Comparison of ENCODE assay signal across 21 cellular contexts in the genomic region with DNA sequence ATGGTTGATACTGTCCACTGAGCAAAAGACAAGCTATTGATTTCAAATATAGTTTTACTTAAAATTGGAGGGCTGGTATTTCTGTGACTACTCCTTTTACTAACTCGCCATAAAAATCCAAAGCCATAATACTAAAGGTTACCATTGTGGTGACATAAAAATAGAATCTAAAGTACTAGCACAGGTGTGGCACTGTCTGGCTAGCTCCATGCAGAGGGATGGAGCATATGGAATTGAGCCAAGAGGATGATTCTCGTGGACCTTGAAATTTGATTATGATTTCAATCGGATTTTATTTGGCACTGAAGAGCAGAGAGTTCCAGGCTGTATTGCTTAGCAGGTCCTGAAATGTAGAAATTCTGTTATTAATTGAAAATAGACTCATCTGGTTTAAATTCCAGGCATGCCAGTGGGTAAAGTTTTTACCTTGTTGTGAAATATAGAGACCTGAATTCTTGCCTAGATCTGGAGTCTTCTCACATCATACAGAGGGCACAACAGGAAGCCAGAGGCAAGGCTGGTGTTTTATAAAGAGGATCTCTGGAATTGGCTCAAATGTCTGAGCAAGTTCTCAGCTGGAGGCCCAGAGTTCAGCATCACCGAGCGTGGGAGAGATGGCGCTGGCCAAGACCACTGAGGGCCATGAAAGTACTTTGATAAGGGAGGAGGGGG. TPM values are rescaled to one million over a fixed set of nuclear protein-coding genes. Genes with fewer than 3 reads are reported as not detected.
DNase-seq lines count a peak whose midpoint lies in the region; ATAC-seq, FAIRE-seq and TF ChIP-seq lines count a peak whose summit lies in the region.
"Had no signal": no experiment of that assay in that cellular context is flagged by ENCODE, and none has a peak within 500 bp of the region (broad histone marks: within the 10 kb centered on the region; RNA-seq: fewer than 3 reads in every experiment).

No MANE protein-coding gene starts in this region.

- H3K79me2 ChIP-seq in K562 (ENCODE audit: control insufficient read depth, insufficient read depth, low read length): no peaks in the 10 kb centered on the region

- CTCF ChIA-PET in K562 (lab: Yijun Ruan, JAX; ENCODE audit: low intra/inter-chr PET ratio): no interaction called here

- in situ Hi-C loops in K562 (cut with MboI): no loop called here

- TF ChIP-seq CTCF in K562 (IDR thresholded peaks at IDR 0.05 in 2 of 3, conservative IDR thresholded peaks at IDR 0.05 in 1 of 3; ENCODE audit: insufficient read depth in 2 of 3, low read depth in 1 of 3, low read length in 3 of 3): no peak
- TF ChIP-seq CTCF in thyroid gland (IDR thresholded peaks at IDR 0.05): no peak
- no peak for TF ChIP-seq CTCF in coronary artery (IDR thresholded peaks at IDR 0.05)

- H3K4me3 ChIP-seq in K562: no peak overlapping the region
- H3K4me3 ChIP-seq in thyroid gland (replicated peaks in 1 of 3): no peak overlapping the region
- H3K4me3 ChIP-seq in coronary artery: no peak overlapping the region
- no peak overlapping the region for H3K4me3 ChIP-seq in aorta (ENCODE audit: low read length in 2 of 2)

- no peaks in the 10 kb centered on the region for H4K20me1 ChIP-seq in K562 (replicated peaks; ENCODE audit: control insufficient read depth, insufficient read depth, low read length)

- H3K9me1 ChIP-seq in K562 (ENCODE audit: control insufficient read depth, insufficient read depth, low read length): no peaks in the 10 kb centered on the region

- H3K9me3 ChIP-seq in K562 (replicated peaks; ENCODE audit: control insufficient read depth, insufficient read depth, low read depth, low read length) (no peaks in the 10 kb centered on the region), thyroid gland (no peaks in the 10 kb centered on the region), aorta (ENCODE audit: control insufficient read depth, low read length) (no peaks in the 10 kb centered on the region)

- no TSS peak for BruUV-seq in K562 (replicated peaks; lab: Mats Ljungman, UMichigan)

- no peak overlapping the region for H3K4me2 ChIP-seq in K562 (ENCODE audit: insufficient read depth, low read length)

- ATAC-seq in K562 (no peak), aorta (ENCODE audit: low FRiP score) (no peak)
- ATAC-seq: CD8-positive, alpha-beta T cell; T-helper 17 cell had no signal

- H3K27ac ChIP-seq in K562 (ENCODE audit: extremely low read depth, low read depth, low read length) (no peak overlapping the region), thyroid gland (peak overlapping the region in 1 of 3 donors; percentile 46), coronary artery (no peak overlapping the region), aorta (ENCODE audit: low read depth in 1 of 2, low read length in 2 of 2) (no peak overlapping the region)

- intact Hi-C loops in K562 (cut with micrococcal nuclease): no loop called here
- intact Hi-C loops in thyroid gland (cut with DNase I): no loop called here
- intact Hi-C loops in aorta (cut with DNase I): no loop called here

- no peak overlapping the region for H2AFZ ChIP-seq in K562 (ENCODE audit: low read depth, low read length)

- TF ChIP-seq POLR2A in K562 (conservative IDR thresholded peaks at IDR 0.05): no peak
- no peak for TF ChIP-seq POLR2A in thyroid gland (IDR thresholded peaks at IDR 0.05)

- FAIRE-seq in K562 (lab: Jason Lieb, UNC): no peak
- FAIRE-seq: A204.1 had no signal

- DNase-seq in NCI-H82 (lab: John Stamatoyannopoulos, UW): peak; percentile 12
- DNase-seq in NCI-H82 treated with DMSO at 0.1 percent for 48 hours (lab: John Stamatoyannopoulos, UW; ENCODE audit: unreplicated experiment): no peak
- DNase-seq in K562 (ENCODE audit: extremely low read depth in 1 of 4, low spot score in 3 of 4): no peak
- DNase-seq in kidney tubule cell (ENCODE audit: low spot score): peak; percentile 79
- peak; percentile 36 to 44 for DNase-seq in thyroid gland
- no peak for DNase-seq in GOT3 (lab: John Stamatoyannopoulos, UW)
- DNase-seq in coronary artery (ENCODE audit: low spot score): no peak
- no peak for DNase-seq in aorta
- DNase-seq: activated B cell treated with CpG ODN at 0.5 μM for 24 hours; CD8-positive, alpha-beta T cell; DMS79 treated with DMSO at 0.1 percent for 48 hours; foreskin melanocyte; naive B cell; NCI-H1436 treated with DMSO at 0.1 percent for 48 hours; NCI-H446; posterior cingulate gyrus; SHP77; T-helper 17 cell had no signal

- H3K36me3 ChIP-seq in K562 (ENCODE audit: control insufficient read depth, insufficient read depth, low read length) (no peaks in the 10 kb centered on the region), thyroid gland (no peaks in the 10 kb centered on the region), aorta (ENCODE audit: control insufficient read depth in 1 of 2, insufficient read depth in 2 of 2, low read length in 1 of 2) (no peaks in the 10 kb centered on the region)

- H3K27me3 ChIP-seq in K562 (ENCODE audit: control insufficient read depth in 2 of 2, insufficient read depth in 2 of 2, low read length in 2 of 2): peaks cover 0 to 11% of the 10 kb centered on the region in 2 experiments; a peak in 4 of 5 replicates
- no peaks in the 10 kb centered on the region for H3K27me3 ChIP-seq in thyroid gland
- H3K27me3 ChIP-seq in aorta (ENCODE audit: control insufficient read depth in 1 of 2, insufficient read depth in 2 of 2, low read length in 1 of 2): no peaks in the 10 kb centered on the region

- no peak for TF ChIP-seq RAD21 in K562 (CRISPR knock-in tag; conservative IDR thresholded peaks at IDR 0.05 in 1 of 2, IDR thresholded peaks at IDR 0.05 in 1 of 2)

- POLR2A ChIA-PET in K562 (lab: Yijun Ruan, JAX): interaction anchor here (0.7 to 1.0 kb wide), 2 partner anchors 10 to 11 kb away, joined by 3 read pairs; no protein-coding TSS in a partner anchor

- no peak overlapping the region for H3K9ac ChIP-seq in K562 (ENCODE audit: insufficient read depth in 1 of 2, low read depth in 2 of 2, low read length in 2 of 2)

- WGBS in K562 (ENCODE audit: insufficient coverage, low coverage, missing lambda C conversion rate): 9% methylated on average over 6 of the region's 6 CpGs
- WGBS in thyroid gland, 2 donors: 55 to 62% methylated on average over 6 of the region's 6 CpGs
- WGBS in aorta, 2 donors: 57 to 65% methylated on average over 6 of the region's 6 CpGs

- no peak for TF ChIP-seq EP300 in K562 (IDR thresholded peaks at IDR 0.05; ENCODE audit: low read length)

- H3K4me1 ChIP-seq in K562 (replicated peaks in 1 of 2; ENCODE audit: control insufficient read depth in 2 of 2, insufficient read depth in 2 of 2, low read length in 2 of 2): no peaks in the 10 kb centered on the region; a peak in 2 of 5 replicates
- H3K4me1 ChIP-seq in thyroid gland: peaks cover 9 to 30% of the 10 kb centered on the region in 2 donors
- H3K4me1 ChIP-seq in aorta (ENCODE audit: control insufficient read depth in 1 of 2, insufficient read depth in 2 of 2, low read length in 2 of 2): no peaks in the 10 kb centered on the region

TF ChIP-seq in K562, 482 proteins besides CTCF, POLR2A, EP300 and RAD21:
- TF ChIP-seq ZKSCAN1 (IDR thresholded peaks at IDR 0.05; ENCODE audit: low read depth, low read length) (no peak), ZBTB17 (CRISPR knock-in tag; IDR thresholded peaks at IDR 0.05) (peak; percentile 79)

RNA-seq across cellular contexts. Expression of gene DLD, which starts 29.9 kb away (rescaled TPM):
- total RNA-seq in K562 (2011; cell fraction: chromatin; rRNA removed; ENCODE audit: low replicate concordance): 145 and 414 TPM in 2 replicates
- total RNA-seq in K562 (2011; cell fraction: nucleolus; rRNA removed): 52.5 and 60.0 TPM in 2 replicates
- total RNA-seq in K562 (2011; cell fraction: nucleoplasm; rRNA removed): 116 and 161 TPM in 2 replicates
- total RNA-seq in K562 (2014; rRNA removed): 128 and 130 TPM in 2 replicates
- total RNA-seq in K562 (2014; rRNA removed; fragmentation: Illumina TruSeq; extraction: Trizol): 192 and 248 TPM in 2 replicates
- 138 and 155 TPM in 2 replicates for total RNA-seq in K562 (2015; rRNA removed; fragmentation: Illumina TruSeq; extraction: Trizol)
- 190 and 201 TPM in 2 replicates for total RNA-seq in K562 (2021)
- polyA plus RNA-seq in K562 (2011; rRNA removed): 269 and 357 TPM in 2 replicates
- polyA plus RNA-seq in K562 (2011; cell fraction: cytosol; rRNA removed): 144 and 306 TPM in 2 replicates
- polyA plus RNA-seq in K562 (2011; cell fraction: nucleus; rRNA removed): 65.1 and 120 TPM in 2 replicates
- 223 and 282 TPM in 2 replicates for polyA plus RNA-seq in K562 (2012)
- 553 and 639 TPM in 2 replicates for polyA plus RNA-seq in K562 (2014; fragmentation: Illumina TruSeq; extraction: Trizol)
- polyA plus RNA-seq in K562 (2014; fragmentation: Nextera tagmentation; extraction: Ambion mirVana): 100 to 1,000 TPM; 406 to 588 TPM
- 230 and 247 TPM in 2 replicates for polyA plus RNA-seq in K562 (2014; rRNA removed)
- 509 and 557 TPM in 2 replicates for polyA minus RNA-seq in K562 (2011; rRNA and poly(A)+ RNA removed)
- polyA minus RNA-seq in K562 (2011; cell fraction: cytosol; rRNA and poly(A)+ RNA removed): 79.4 and 89.1 TPM in 2 replicates
- 57.2 and 97.5 TPM in 2 replicates for polyA minus RNA-seq in K562 (2011; cell fraction: nucleus; rRNA and poly(A)+ RNA removed)
- total RNA-seq in thyroid gland: 100 to 1,000 TPM; 108 to 343 (median 213) TPM
- 10 to 100 TPM; 53.5 to 54.0 TPM for total RNA-seq in aorta
- polyA plus RNA-seq in aorta: 10 to 100 TPM; 48.8 to 69.4 TPM

RNA-seq across cellular contexts. Expression of gene SLC26A3, which starts 58.1 kb away (rescaled TPM):
- total RNA-seq in K562 (2011; cell fraction: chromatin; rRNA removed; ENCODE audit: low replicate concordance): not detected in 2 replicates
- not detected in 2 replicates for total RNA-seq in K562 (2011; cell fraction: nucleolus; rRNA removed)
- total RNA-seq in K562 (2011; cell fraction: nucleoplasm; rRNA removed): not detected in 2 replicates
- total RNA-seq in K562 (2014; rRNA removed): not detected in 2 replicates
- not detected in 2 replicates for total RNA-seq in K562 (2014; rRNA removed; fragmentation: Illumina TruSeq; extraction: Trizol)
- total RNA-seq in K562 (2015; rRNA removed; fragmentation: Illumina TruSeq; extraction: Trizol): not detected in 2 replicates
- total RNA-seq in K562 (2021): 0.86 and 1.1 TPM in 2 replicates
- not detected in 2 replicates for polyA plus RNA-seq in K562 (2011; rRNA removed)
- not detected in 2 replicates for polyA plus RNA-seq in K562 (2011; cell fraction: cytosol; rRNA removed)
- not detected in 2 replicates for polyA plus RNA-seq in K562 (2011; cell fraction: nucleus; rRNA removed)
- not detected in 2 replicates for polyA plus RNA-seq in K562 (2012)
- not detected in 2 replicates for polyA plus RNA-seq in K562 (2014; fragmentation: Illumina TruSeq; extraction: Trizol)
- polyA plus RNA-seq in K562 (2014; fragmentation: Nextera tagmentation; extraction: Ambion mirVana): not detected
- not detected in 2 replicates for polyA plus RNA-seq in K562 (2014; rRNA removed)
- polyA minus RNA-seq in K562 (2011; rRNA and poly(A)+ RNA removed): not detected in 2 replicates
- polyA minus RNA-seq in K562 (2011; cell fraction: cytosol; rRNA and poly(A)+ RNA removed): not detected in 2 replicates
- polyA minus RNA-seq in K562 (2011; cell fraction: nucleus; rRNA and poly(A)+ RNA removed): not detected in 2 replicates
- under 1 TPM in 1 of 4 donors, not detected in 3; 0.45 TPM for total RNA-seq in thyroid gland
- not detected for total RNA-seq in aorta
- 10 to 100 TPM in 1 of 2 donors, 1 to 10 TPM in 1; 1.3 to 20.9 TPM for polyA plus RNA-seq in aorta
- total RNA-seq: activated B cell treated with CpG ODN at 0.5 μM for 24 hours; activated CD8-positive, alpha-beta memory T cell treated with anti-CD3 and anti-CD28 coated beads for 36 hours; CD8-positive, alpha-beta T cell; LHCN-M2; T-helper 17 cell had no signal

Comparison
In these comparisons a context has a peak if more than half of its experiments do, and no peak if none do; other contexts are left out.
1. DNase-seq: peak in NCI-H82 (single experiment), kidney tubule cell (single experiment) and thyroid gland (2 of 2); none in NCI-H82 treated with DMSO at 0.1 percent for 48 hours (single experiment), K562 (0 of 4), GOT3 (single experiment), coronary artery (single experiment) and aorta (0 of 2).